21 cellular contexts compared by ENCODE assay signal in genomic region chr10:46518028-46518725, GRCh38. TPM values are rescaled to one million over a fixed set of nuclear protein-coding genes. Genes with fewer than 3 reads are reported as not detected.
A peak's percentile ranks its signal among the peaks of the same experiment; 100 is the strongest.
DNase-seq lines count a peak whose midpoint lies in the region; ATAC-seq and TF ChIP-seq lines count a peak whose summit lies in the region.
"Had no signal": no experiment of that assay in that cellular context is flagged by ENCODE, and none has a peak within 500 bp of the region (broad histone marks: within the 10 kb centered on the region; RNA-seq: fewer than 3 reads in every experiment).

No MANE protein-coding gene starts in this region.

- no peaks in the 10 kb centered on the region for H3K4me1 ChIP-seq in aorta (ENCODE audit: control insufficient read depth in 1 of 2, insufficient read depth in 2 of 2, low read length in 2 of 2)

- TF ChIP-seq CTCF in coronary artery (IDR thresholded peaks at IDR 0.05), result no peak

- WGBS in aorta, 2 donors, result 96% methylated on average over 6 of the region's 6 CpGs

- ATAC-seq in left cardiac atrium (no peak), aorta (ENCODE audit: low FRiP score) (no peak)
- ATAC-seq in stimulated activated effector memory CD8-positive, alpha-beta T cell treated with anti-CD3 and anti-CD28 coated beads, Interleukin-12 subunit alpha, Interleukin-12 subunit beta, amount 100 ng/mL, for 72 hours, result no peak
- ATAC-seq: CD8-positive, alpha-beta T cell; GM23338; SK-N-SH treated with all-trans-retinoic acid at 6 μM for 48 hours had no signal

- H3K27ac Mint-ChIP-seq in stimulated activated effector memory CD8-positive, alpha-beta T cell treated with anti-CD3 and anti-CD28 coated beads, Interleukin-12 subunit alpha, Interleukin-12 subunit beta, amount 100 ng/mL, for 72 hours, result no peak overlapping the region
- H3K27ac Mint-ChIP-seq: CD8-positive, alpha-beta T cell; GM23338; IgD-negative memory B cell had no signal

- H3K36me3 ChIP-seq in aorta (ENCODE audit: control insufficient read depth in 1 of 2, insufficient read depth in 2 of 2, low read length in 1 of 2), result no peaks in the 10 kb centered on the region
- H3K36me3 ChIP-seq: esophagus squamous epithelium, suprapubic skin had no signal

- H3K27me3 ChIP-seq in aorta (ENCODE audit: control insufficient read depth in 1 of 2, insufficient read depth in 2 of 2, low read length in 1 of 2), result peaks cover 0 to 4% of the 10 kb centered on the region in 2 donors

- intact Hi-C loops in cardiac septum (cut with DNase I), result no loop called here
- intact Hi-C loops in left cardiac atrium (cut with DNase I), result no loop called here
- intact Hi-C loops in aorta (cut with DNase I), result no loop called here

- H3K4me3 Mint-ChIP-seq in stimulated activated effector memory CD8-positive, alpha-beta T cell treated with anti-CD3 and anti-CD28 coated beads, Interleukin-12 subunit alpha, Interleukin-12 subunit beta, amount 100 ng/mL, for 72 hours, result no peak overlapping the region
- H3K4me3 Mint-ChIP-seq: CD8-positive, alpha-beta T cell; GM23338; IgD-negative memory B cell had no signal

- H3K4me3 ChIP-seq in aorta (ENCODE audit: low read length in 2 of 2), result no peak overlapping the region
- H3K4me3 ChIP-seq in coronary artery, result no peak overlapping the region
- H3K4me3 ChIP-seq: esophagus squamous epithelium, GM23338, suprapubic skin had no signal

- H3K9me3 Mint-ChIP-seq in stimulated activated effector memory CD8-positive, alpha-beta T cell treated with anti-CD3 and anti-CD28 coated beads, Interleukin-12 subunit alpha, Interleukin-12 subunit beta, amount 100 ng/mL, for 72 hours, result no peaks in the 10 kb centered on the region
- H3K9me3 Mint-ChIP-seq: CD8-positive, alpha-beta T cell; GM23338; IgD-negative memory B cell had no signal

- no peaks in the 10 kb centered on the region for H3K9me3 ChIP-seq in aorta (ENCODE audit: control insufficient read depth, low read length)
- H3K9me3 ChIP-seq: esophagus squamous epithelium, suprapubic skin had no signal

- H3K4me1 Mint-ChIP-seq in stimulated activated effector memory CD8-positive, alpha-beta T cell treated with anti-CD3 and anti-CD28 coated beads, Interleukin-12 subunit alpha, Interleukin-12 subunit beta, amount 100 ng/mL, for 72 hours, result no peaks in the 10 kb centered on the region
- H3K4me1 Mint-ChIP-seq: GM23338, IgD-negative memory B cell had no signal

- H3K27ac ChIP-seq in aorta (ENCODE audit: low read depth in 1 of 2, low read length in 2 of 2) (no peak overlapping the region), coronary artery (no peak overlapping the region)
- H3K27ac ChIP-seq: esophagus squamous epithelium, suprapubic skin had no signal

- DNase-seq in cardiac septum (ENCODE audit: low spot score), result peak; percentile 72
- DNase-seq in left cardiac atrium, result no peak
- peak; percentile 25 for DNase-seq in activated CD8-positive, alpha-beta memory T cell treated with anti-CD3 and anti-CD28 coated beads, Interleukin-2, amount 50 U/mL, for 48 hours
- DNase-seq in mucosa of gallbladder (ENCODE audit: low spot score), result peak; percentile 8
- peak; percentile 41 to 49 for DNase-seq in aorta
- DNase-seq in stimulated activated effector memory CD8-positive, alpha-beta T cell treated with anti-CD3 and anti-CD28 coated beads, Interleukin-12 subunit alpha, Interleukin-12 subunit beta, amount 100 ng/mL, for 72 hours (ENCODE audit: low spot score in 2 of 2), result no peak
- no peak for DNase-seq in coronary artery (ENCODE audit: low spot score)
- DNase-seq: central memory CD4-positive, alpha-beta T cell; DMS153; effector memory CD4-positive, alpha-beta T cell; esophagus squamous epithelium; GDM1; midbrain; NCI-H510A had no signal

- no peaks in the 10 kb centered on the region for H3K36me3 Mint-ChIP-seq in stimulated activated effector memory CD8-positive, alpha-beta T cell treated with anti-CD3 and anti-CD28 coated beads, Interleukin-12 subunit alpha, Interleukin-12 subunit beta, amount 100 ng/mL, for 72 hours
- H3K36me3 Mint-ChIP-seq: CD8-positive, alpha-beta T cell; IgD-negative memory B cell had no signal

RNA-seq across cellular contexts. Expression of gene GPRIN2, which starts 38.3 kb away (rescaled TPM):
- total RNA-seq in cardiac septum (not detected), left cardiac atrium (not detected), mucosa of gallbladder (14.8 TPM), aorta (1 to 10 TPM in 1 of 2 donors, under 1 TPM in 1; 0.36 to 1.2 TPM)
- polyA plus RNA-seq in aorta, result 1 to 10 TPM in 1 of 2 donors, under 1 TPM in 1; 0.54 to 4.0 TPM
- total RNA-seq: CD8-positive, alpha-beta T cell; pulmonary artery endothelial cell had no signal
- polyA plus RNA-seq: IgD-negative memory B cell had no signal

RNA-seq across cellular contexts. Expression of gene NPY4R, which starts 52.4 kb away (rescaled TPM):
- not detected for total RNA-seq in cardiac septum
- under 1 TPM in 1 of 2 donors, not detected in 1; 0.58 TPM for total RNA-seq in left cardiac atrium
- 0.14 TPM for total RNA-seq in mucosa of gallbladder
- not detected for total RNA-seq in aorta
- polyA plus RNA-seq in aorta, result not detected
- total RNA-seq: CD8-positive, alpha-beta T cell; esophagus squamous epithelium; GM23338; pulmonary artery endothelial cell had no signal
- polyA plus RNA-seq: GM23338, IgD-negative memory B cell, neural cell had no signal

Comparison
In these comparisons a context has a peak if more than half of its experiments do, and no peak if none do; other contexts are left out.
1. DNase-seq: peak in cardiac septum (single experiment), activated CD8-positive, alpha-beta memory T cell treated with anti-CD3 and anti-CD28 coated beads, Interleukin-2, amount 50 U/mL, for 48 hours (single experiment), mucosa of gallbladder (single experiment) and aorta (2 of 2); none in left cardiac atrium (single experiment), stimulated activated effector memory CD8-positive, alpha-beta T cell treated with anti-CD3 and anti-CD28 coated beads, Interleukin-12 subunit alpha, Interleukin-12 subunit beta, amount 100 ng/mL, for 72 hours (0 of 2) and coronary artery (single experiment).